Comparison of ENCODE assay signal across 24 cellular contexts in genomic region chr3:45904931-45905330, GRCh38. TPM values are rescaled to one million over a fixed set of nuclear protein-coding genes. Genes with fewer than 3 reads are reported as not detected.
DNase-seq lines count a peak whose midpoint lies in the region; ATAC-seq and TF ChIP-seq lines count a peak whose summit lies in the region.
"Had no signal": no experiment of that assay in that cellular context is flagged by ENCODE, and none has a peak within 500 bp of the region (broad histone marks: within the 10 kb centered on the region; RNA-seq: fewer than 3 reads in every experiment).

No MANE protein-coding gene starts in this region.

- ATAC-seq in GM19023 (IDR thresholded peaks at IDR 0.05; ENCODE audit: unreplicated experiment) (peak; percentile 65), omental fat pad (ENCODE audit: low FRiP score) (no peak), GM21423 (IDR thresholded peaks at IDR 0.05; ENCODE audit: unreplicated experiment) (no peak)
- ATAC-seq in natural killer cell treated with Interleukin-12 subunit alpha and Interleukin-12 subunit beta and Interleukin-15 and Interleukin-18, amount 100 ng/mL, for 72 hours = peak; percentile 53 to 72
- ATAC-seq: sciatic nerve had no signal

- H3K4me3 Mint-ChIP-seq in natural killer cell treated with Interleukin-12 subunit alpha and Interleukin-12 subunit beta and Interleukin-15 and Interleukin-18, amount 100 ng/mL, for 72 hours = no peak overlapping the region
- H3K4me3 Mint-ChIP-seq: activated CD4-positive, alpha-beta memory T cell treated with anti-CD3 and anti-CD28 coated beads for 36 hours; activated T-helper 1 cell treated with anti-CD3 and anti-CD28 coated beads, Interleukin-12 subunit alpha, Interleukin-12 subunit beta, Interleukin-2, Interleukin-4 antibody, amounts not matched to agents 30 ng/mL and 10 ng/mL and 1 ng/mL, durations not matched to agents 14 hours and 24 hours and 36 hours; dendritic cell treated with granulocyte-macrophage colony-stimulating factor and Interleukin-4, amounts not matched to agents 40 ng/mL and 50 ng/mL, for 4 days; stimulated activated naive CD8-positive, alpha-beta T cell treated with anti-CD3 and anti-CD28 coated beads, Interleukin-15, Interleukin-2, amounts not matched to agents 100 ng/mL and 50 ng/mL, for 24 hours had no signal

- TF ChIP-seq CTCF in GM12865 (IDR thresholded peaks at IDR 0.05; ENCODE audit: insufficient read depth, low read depth, low read length, missing control alignments) (no peak), omental fat pad (IDR thresholded peaks at IDR 0.05) (no peak)

- peaks cover 33 to 34% of the 10 kb centered on the region in 2 donors for H3K4me1 Mint-ChIP-seq in natural killer cell treated with Interleukin-12 subunit alpha and Interleukin-12 subunit beta and Interleukin-15 and Interleukin-18, amount 100 ng/mL, for 72 hours (ENCODE audit: low read depth in 2 of 2)

- peaks cover 4 to 18% of the 10 kb centered on the region in 2 donors for H3K27me3 Mint-ChIP-seq in natural killer cell treated with Interleukin-12 subunit alpha and Interleukin-12 subunit beta and Interleukin-15 and Interleukin-18, amount 100 ng/mL, for 72 hours
- H3K27me3 Mint-ChIP-seq: dendritic cell treated with granulocyte-macrophage colony-stimulating factor and Interleukin-4, amounts not matched to agents 40 ng/mL and 50 ng/mL, for 4 days had no signal

- H3K4me3 ChIP-seq in GM12865 (ENCODE audit: low read depth, low read length) = no peak overlapping the region
- H3K4me3 ChIP-seq: upper lobe of left lung had no signal

- H3K9me3 Mint-ChIP-seq in natural killer cell treated with Interleukin-12 subunit alpha and Interleukin-12 subunit beta and Interleukin-15 and Interleukin-18, amount 100 ng/mL, for 72 hours = no peaks in the 10 kb centered on the region
- H3K9me3 Mint-ChIP-seq: activated CD4-positive, alpha-beta memory T cell treated with anti-CD3 and anti-CD28 coated beads for 36 hours; dendritic cell treated with granulocyte-macrophage colony-stimulating factor and Interleukin-4, amounts not matched to agents 40 ng/mL and 50 ng/mL, for 4 days; stimulated activated naive CD8-positive, alpha-beta T cell treated with anti-CD3 and anti-CD28 coated beads, Interleukin-15, Interleukin-2, amounts not matched to agents 100 ng/mL and 50 ng/mL, for 24 hours had no signal

- DNase-seq in GM12865 (ENCODE audit: low read depth) (peak; percentile 52), SK-N-DZ (ENCODE audit: low spot score) (no peak), omental fat pad (ENCODE audit: low spot score) (no peak)
- DNase-seq in natural killer cell treated with Interleukin-12 subunit alpha and Interleukin-12 subunit beta and Interleukin-15 and Interleukin-18, amount 100 ng/mL, for 72 hours (ENCODE audit: low spot score) = no peak
- DNase-seq: activated CD4-positive, alpha-beta memory T cell treated with anti-CD3 and anti-CD28 coated beads for 36 hours; COR-L47; mammary epithelial cell; NCI-H1092 treated with DMSO at 0.1 percent for 48 hours; NCI-H524 treated with DMSO at 0.1 percent for 48 hours; SHP77 treated with DMSO at 0.1 percent for 48 hours; upper lobe of left lung had no signal

- peaks cover 100% of the 10 kb centered on the region for H3K36me3 ChIP-seq in KOPT-K1 (ENCODE audit: insufficient read depth, low read length)
- H3K36me3 ChIP-seq: upper lobe of left lung had no signal

- H3K27ac ChIP-seq in KOPT-K1 (ENCODE audit: low read depth, low read length, poor library complexity, severe bottlenecking) = peak overlapping the region; percentile 99
- H3K27ac ChIP-seq: parathyroid adenoma, upper lobe of left lung had no signal

- peaks cover 4% of the 10 kb centered on the region for H3K36me3 Mint-ChIP-seq in natural killer cell treated with Interleukin-12 subunit alpha and Interleukin-12 subunit beta and Interleukin-15 and Interleukin-18, amount 100 ng/mL, for 72 hours
- H3K36me3 Mint-ChIP-seq: activated CD4-positive, alpha-beta memory T cell treated with anti-CD3 and anti-CD28 coated beads for 36 hours had no signal

- H3K27ac Mint-ChIP-seq in natural killer cell treated with Interleukin-12 subunit alpha and Interleukin-12 subunit beta and Interleukin-15 and Interleukin-18, amount 100 ng/mL, for 72 hours = no peak overlapping the region
- H3K27ac Mint-ChIP-seq: activated CD4-positive, alpha-beta memory T cell treated with anti-CD3 and anti-CD28 coated beads for 36 hours; activated T-helper 1 cell treated with anti-CD3 and anti-CD28 coated beads, Interleukin-12 subunit alpha, Interleukin-12 subunit beta, Interleukin-2, Interleukin-4 antibody, amounts not matched to agents 30 ng/mL and 10 ng/mL and 1 ng/mL, durations not matched to agents 14 hours and 24 hours and 36 hours; dendritic cell treated with granulocyte-macrophage colony-stimulating factor and Interleukin-4, amounts not matched to agents 40 ng/mL and 50 ng/mL, for 4 days; stimulated activated naive CD8-positive, alpha-beta T cell treated with anti-CD3 and anti-CD28 coated beads, Interleukin-15, Interleukin-2, amounts not matched to agents 100 ng/mL and 50 ng/mL, for 24 hours had no signal

- H3K9me3 ChIP-seq in KOPT-K1 (ENCODE audit: insufficient read depth, low read length, poor library complexity, severe bottlenecking) = no peaks in the 10 kb centered on the region
- H3K9me3 ChIP-seq: upper lobe of left lung had no signal

RNA-seq across cellular contexts. Expression of gene CCR9, which starts 18.6 kb away (rescaled TPM):
- total RNA-seq in natural killer cell treated with Interleukin-12 subunit alpha and Interleukin-12 subunit beta and Interleukin-15 and Interleukin-18, amount 100 ng/mL, for 72 hours = not detected
- not detected in 2 replicates for polyA plus RNA-seq in SK-N-DZ (2014; cell fraction: cytosol; rRNA removed)
- not detected in 2 replicates for polyA plus RNA-seq in SK-N-DZ (2014; cell fraction: nucleus; rRNA removed)
- total RNA-seq in omental fat pad = under 1 TPM in 1 of 4 donors, not detected in 3; 0.24 TPM
- total RNA-seq: activated CD4-positive, alpha-beta memory T cell treated with anti-CD3 and anti-CD28 coated beads for 36 hours; activated T-helper 1 cell treated with anti-CD3 and anti-CD28 coated beads, Interleukin-12 subunit alpha, Interleukin-12 subunit beta, Interleukin-2, Interleukin-4 antibody, amounts not matched to agents 30 ng/mL and 10 ng/mL and 1 ng/mL, durations not matched to agents 14 hours and 24 hours and 36 hours; fibroblast of villous mesenchyme; HT1080; kidney epithelial cell; mammary epithelial cell; myocyte; T-helper 1 cell treated with Interleukin-12 subunit alpha and Interleukin-12 subunit beta and Interleukin-4 antibody, amounts not matched to agents 30 ng/mL and 1 ng/mL, for 36 hours had no signal
- polyA plus RNA-seq: mammary epithelial cell had no signal

RNA-seq across cellular contexts. Expression of gene CXCR6, which starts 38.3 kb away (rescaled TPM):
- total RNA-seq in natural killer cell treated with Interleukin-12 subunit alpha and Interleukin-12 subunit beta and Interleukin-15 and Interleukin-18, amount 100 ng/mL, for 72 hours = 1 to 10 TPM; 4.0 to 5.3 TPM
- not detected in 2 replicates for polyA plus RNA-seq in SK-N-DZ (2014; cell fraction: cytosol; rRNA removed)
- polyA plus RNA-seq in SK-N-DZ (2014; cell fraction: nucleus; rRNA removed) = not detected in 2 replicates
- 10 to 100 TPM in 1 of 4 donors, 1 to 10 TPM in 3; 2.5 to 14.7 (median 2.7) TPM for total RNA-seq in omental fat pad
- total RNA-seq: HT1080, kidney epithelial cell, mammary epithelial cell, myocyte had no signal
- polyA plus RNA-seq: mammary epithelial cell had no signal

Comparison
In these comparisons a context has a peak if more than half of its experiments do, and no peak if none do; other contexts are left out.
1. ATAC-seq: peak in GM19023 (single experiment) and natural killer cell treated with Interleukin-12 subunit alpha and Interleukin-12 subunit beta and Interleukin-15 and Interleukin-18, amount 100 ng/mL, for 72 hours (2 of 2); none in omental fat pad (single experiment) and GM21423 (single experiment).